9 cellular contexts compared by ENCODE assay signal in the genomic region with DNA sequence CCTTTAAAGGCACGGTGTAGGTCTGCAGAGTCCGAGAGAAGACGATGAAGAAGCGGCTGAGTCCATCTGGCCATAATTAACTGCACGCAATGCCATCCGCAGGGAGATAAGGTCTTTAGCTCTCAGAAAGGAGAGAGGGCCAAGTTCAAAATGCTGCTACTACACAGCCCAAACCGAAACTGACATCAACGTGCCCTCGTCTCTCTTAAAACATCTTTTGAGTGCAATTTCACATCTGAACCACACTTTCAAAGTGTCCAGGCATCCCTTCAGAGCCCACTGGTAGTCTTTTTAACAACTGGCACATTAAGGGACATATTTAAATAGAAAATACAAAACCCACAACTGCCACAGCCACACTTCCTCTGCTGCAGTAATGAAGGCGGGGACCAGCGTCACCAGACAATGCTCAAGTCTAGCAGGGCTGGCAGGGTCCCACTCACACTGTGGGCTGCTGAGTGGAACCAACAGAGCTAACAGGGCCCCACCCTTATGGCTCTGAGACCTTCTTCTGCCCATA. TPM values are rescaled to one million over a fixed set of nuclear protein-coding genes. Genes with fewer than 3 reads are reported as not detected.
DNase-seq lines count a peak whose midpoint lies in the region; ATAC-seq and TF ChIP-seq lines count a peak whose summit lies in the region.
"Had no signal": no experiment of that assay in that cellular context is flagged by ENCODE, and none has a peak within 500 bp of the region (broad histone marks: within the 10 kb centered on the region; RNA-seq: fewer than 3 reads in every experiment).

No MANE protein-coding gene starts in this region.

- H3K4me1 Mint-ChIP-seq in HFFc6 (ENCODE audit: low read depth) (peaks cover 28% of the 10 kb centered on the region), nephron progenitor cell (peaks cover 15% of the 10 kb centered on the region), GM23338 (no peaks in the 10 kb centered on the region), neural progenitor cell (no peaks in the 10 kb centered on the region)
- peaks cover 65% of the 10 kb centered on the region for H3K4me1 Mint-ChIP-seq in activated naive CD8-positive, alpha-beta T cell treated with anti-CD3 and anti-CD28 coated beads, Interleukin-2, amount 50 U/mL, for 24 hours

- H3K4me2 ChIP-seq in GM23338: no peak overlapping the region
- H3K4me2 ChIP-seq in neural progenitor cell: no peak overlapping the region

- H3K4me3 ChIP-seq in GM23338: no peak overlapping the region
- no peak overlapping the region for H3K4me3 ChIP-seq in neural progenitor cell
- H3K4me3 ChIP-seq: tibial artery had no signal

- H3K4me3 Mint-ChIP-seq in HFFc6: peak overlapping the region; percentile 64
- peak overlapping the region; percentile 76 for H3K4me3 Mint-ChIP-seq in activated naive CD8-positive, alpha-beta T cell treated with anti-CD3 and anti-CD28 coated beads, Interleukin-2, amount 50 U/mL, for 24 hours
- no peak overlapping the region for H3K4me3 Mint-ChIP-seq in nephron progenitor cell
- no peak overlapping the region for H3K4me3 Mint-ChIP-seq in GM23338
- H3K4me3 Mint-ChIP-seq in neural progenitor cell: no peak overlapping the region

- TF ChIP-seq CTCF in HFFc6 (IDR thresholded peaks at IDR 0.05) (no peak), nephron progenitor cell (IDR thresholded peaks at IDR 0.05) (no peak), GM23338 (conservative IDR thresholded peaks at IDR 0.05; ENCODE audit: low read depth in 2 of 2) (no peak), neural progenitor cell (IDR thresholded peaks at IDR 0.05) (no peak)

- H3F3A ChIP-seq in GM23338 (replicated peaks; ENCODE audit: low read depth) (no peaks in the 10 kb centered on the region), neural progenitor cell (ENCODE audit: low read depth) (no peaks in the 10 kb centered on the region)

- H3K36me3 Mint-ChIP-seq in HFFc6 (ENCODE audit: low read depth): peaks cover 32% of the 10 kb centered on the region
- peaks cover 44% of the 10 kb centered on the region for H3K36me3 Mint-ChIP-seq in activated naive CD8-positive, alpha-beta T cell treated with anti-CD3 and anti-CD28 coated beads, Interleukin-2, amount 50 U/mL, for 24 hours (ENCODE audit: low read depth)
- H3K36me3 Mint-ChIP-seq in nephron progenitor cell (ENCODE audit: low read depth): peaks cover 8% of the 10 kb centered on the region
- H3K36me3 Mint-ChIP-seq in GM23338 (ENCODE audit: low read depth): peaks cover 6% of the 10 kb centered on the region; the same call in 2 of the 3 replicates
- peaks cover 17% of the 10 kb centered on the region for H3K36me3 Mint-ChIP-seq in neural progenitor cell

- H2AFZ ChIP-seq in GM23338 (no peak overlapping the region), neural progenitor cell (replicated peaks) (no peak overlapping the region)

- no peaks in the 10 kb centered on the region for H4K20me1 ChIP-seq in GM23338 (replicated peaks; ENCODE audit: insufficient read depth)
- no peaks in the 10 kb centered on the region for H4K20me1 ChIP-seq in neural progenitor cell (ENCODE audit: low read depth)

- ATAC-seq in activated naive CD8-positive, alpha-beta T cell treated with anti-CD3 and anti-CD28 coated beads, Interleukin-2, amount 50 U/mL, for 24 hours: peak; percentile 83
- ATAC-seq in GM23338 (no peak), HG03439 (IDR thresholded peaks at IDR 0.05; ENCODE audit: unreplicated experiment) (no peak)

- H3K36me3 ChIP-seq in GM23338 (ENCODE audit: insufficient read depth) (no peaks in the 10 kb centered on the region; the same call in 1 of the 2 replicates), neural progenitor cell (no peaks in the 10 kb centered on the region)

- H3K27ac Mint-ChIP-seq in HFFc6 (peak overlapping the region; percentile 76), nephron progenitor cell (peak overlapping the region; percentile 12), GM23338 (no peak overlapping the region), neural progenitor cell (no peak overlapping the region)
- H3K27ac Mint-ChIP-seq in activated naive CD8-positive, alpha-beta T cell treated with anti-CD3 and anti-CD28 coated beads, Interleukin-2, amount 50 U/mL, for 24 hours: peak overlapping the region; percentile 99

- H3K4me1 ChIP-seq in GM23338 (ENCODE audit: insufficient read depth) (no peaks in the 10 kb centered on the region), neural progenitor cell (no peaks in the 10 kb centered on the region)
- H3K4me1 ChIP-seq: tibial artery had no signal

- H3K27me3 ChIP-seq in GM23338 (ENCODE audit: insufficient read depth) (no peaks in the 10 kb centered on the region), neural progenitor cell (no peaks in the 10 kb centered on the region)
- H3K27me3 ChIP-seq: tibial artery had no signal

- no peaks in the 10 kb centered on the region for H3K9me2 ChIP-seq in GM23338 (ENCODE audit: insufficient read depth)

- H3K27me3 Mint-ChIP-seq in HFFc6 (ENCODE audit: insufficient read depth): peaks cover 2% of the 10 kb centered on the region
- H3K27me3 Mint-ChIP-seq in activated naive CD8-positive, alpha-beta T cell treated with anti-CD3 and anti-CD28 coated beads, Interleukin-2, amount 50 U/mL, for 24 hours: no peaks in the 10 kb centered on the region
- peaks cover 3% of the 10 kb centered on the region for H3K27me3 Mint-ChIP-seq in nephron progenitor cell (ENCODE audit: low read depth, poor library complexity)
- peaks cover 11% of the 10 kb centered on the region for H3K27me3 Mint-ChIP-seq in GM23338 (ENCODE audit: insufficient read depth, low read depth, poor library complexity)
- no peaks in the 10 kb centered on the region for H3K27me3 Mint-ChIP-seq in neural progenitor cell (ENCODE audit: insufficient read depth, low read depth)

- H3K27ac ChIP-seq in GM23338 (ENCODE audit: low read depth): no peak overlapping the region
- no peak overlapping the region for H3K27ac ChIP-seq in neural progenitor cell
- H3K27ac ChIP-seq: tibial artery had no signal

- H3K79me2 ChIP-seq in GM23338 (replicated peaks; ENCODE audit: insufficient read depth) (no peaks in the 10 kb centered on the region), neural progenitor cell (ENCODE audit: low read depth) (no peaks in the 10 kb centered on the region)

- no peak overlapping the region for H3K9ac ChIP-seq in neural progenitor cell

- H3K9me3 ChIP-seq in neural progenitor cell (ENCODE audit: low read depth): no peaks in the 10 kb centered on the region
- H3K9me3 ChIP-seq: tibial artery had no signal

- peak; percentile 65 for DNase-seq in GDM1 (lab: John Stamatoyannopoulos, UW)
- no peak for DNase-seq in HFFc6
- DNase-seq in SK-N-DZ (ENCODE audit: low spot score): peak; percentile 54
- DNase-seq in activated naive CD8-positive, alpha-beta T cell treated with anti-CD3 and anti-CD28 coated beads, Interleukin-2, amount 50 U/mL, for 24 hours: peak; percentile 63
- no peak for DNase-seq in nephron progenitor cell
- no peak for DNase-seq in GM23338 (ENCODE audit: low spot score)
- no peak for DNase-seq in neural progenitor cell (ENCODE audit: low spot score)

- H3K9me3 Mint-ChIP-seq in HFFc6: no peaks in the 10 kb centered on the region
- H3K9me3 Mint-ChIP-seq in activated naive CD8-positive, alpha-beta T cell treated with anti-CD3 and anti-CD28 coated beads, Interleukin-2, amount 50 U/mL, for 24 hours: peaks cover 11% of the 10 kb centered on the region
- no peaks in the 10 kb centered on the region for H3K9me3 Mint-ChIP-seq in nephron progenitor cell
- no peaks in the 10 kb centered on the region for H3K9me3 Mint-ChIP-seq in GM23338
- H3K9me3 Mint-ChIP-seq in neural progenitor cell: no peaks in the 10 kb centered on the region

TF ChIP-seq in GM23338, 12 proteins besides CTCF, POLR2A, EP300 and RAD21 (continues in another document):
- TF ChIP-seq ZNF114 (CRISPR knock-in tag; IDR thresholded peaks at IDR 0.05) (no peak), EZH2phosphoT487 (IDR thresholded peaks at IDR 0.05; ENCODE audit: unreplicated experiment) (no peak), JUNB (IDR thresholded peaks at IDR 0.05; ENCODE audit: unreplicated experiment) (no peak)

RNA-seq across cellular contexts. Expression of a gene that starts 35.8 kb away (rescaled TPM):
- 10 to 100 TPM; 12.7 to 17.4 (median 15.2) TPM for total RNA-seq in HFFc6 (2021; fragmentation: NEBNext Ultra II Directional; extraction: Animal tissue kit (Norgen Biotek cat#: 25700))
- polyA plus RNA-seq in SK-N-DZ (2014; cell fraction: cytosol; rRNA removed): 8.6 and 10.6 TPM in 2 replicates
- polyA plus RNA-seq in SK-N-DZ (2014; cell fraction: nucleus; rRNA removed): 4.1 and 8.4 TPM in 2 replicates
- 7.9 and 8.9 TPM in 2 replicates for total RNA-seq in GM23338 (2014; rRNA removed; shearing (Covaris generic))
- polyA plus RNA-seq in GM23338 (2016; fragmentation: Nextera tagmentation; extraction: Ambion mirVana): 2.8 and 3.2 TPM in 2 replicates
- total RNA-seq in neural progenitor cell (ENCODE audit: low replicate concordance): 9.7 and 9.9 TPM in 2 replicates

Comparison
In these comparisons a context has a peak if more than half of its experiments do, and no peak if none do; other contexts are left out.
1. DNase-seq: peak in GDM1 (single experiment), SK-N-DZ (single experiment) and activated naive CD8-positive, alpha-beta T cell treated with anti-CD3 and anti-CD28 coated beads, Interleukin-2, amount 50 U/mL, for 24 hours (single experiment); none in HFFc6 (single experiment), nephron progenitor cell (single experiment), GM23338 (single experiment) and neural progenitor cell (single experiment).
2. H3K27ac Mint-ChIP-seq: peak in HFFc6 (single experiment), activated naive CD8-positive, alpha-beta T cell treated with anti-CD3 and anti-CD28 coated beads, Interleukin-2, amount 50 U/mL, for 24 hours (single experiment) and nephron progenitor cell (single experiment); none in GM23338 (single experiment) and neural progenitor cell (single experiment).
3. H3K4me3 Mint-ChIP-seq: peak in HFFc6 (single experiment) and activated naive CD8-positive, alpha-beta T cell treated with anti-CD3 and anti-CD28 coated beads, Interleukin-2, amount 50 U/mL, for 24 hours (single experiment); none in nephron progenitor cell (single experiment), GM23338 (single experiment) and neural progenitor cell (single experiment).